ENCODE assay signal across 26 cellular contexts in genomic region chr11:2002807-2003206, GRCh38. TPM values are rescaled to one million over a fixed set of nuclear protein-coding genes. Genes with fewer than 3 reads are reported as not detected.
A peak's percentile ranks its signal among the peaks of the same experiment; 100 is the strongest.
DNase-seq lines count a peak whose midpoint lies in the region; ATAC-seq, FAIRE-seq and TF ChIP-seq lines count a peak whose summit lies in the region.
"Had no signal": no experiment of that assay in that cellular context is flagged by ENCODE, and none has a peak within 500 bp of the region (broad histone marks: within the 10 kb centered on the region; RNA-seq: fewer than 3 reads in every experiment).

No MANE protein-coding gene starts in this region.

- WGBS in A549 (ENCODE audit: missing lambda C conversion rate) = no CpG with 5 or more reads among the region's 19 CpGs

- POLR2A ChIA-PET in A549 (lab: Yijun Ruan, JAX) = no interaction called here
- POLR2A ChIA-PET in CD4-positive, alpha-beta T cell (lab: Charles Lee) = interaction anchor here (1.0 kb wide), 1 partner anchor 350 kb away, joined by 4 read pairs; no protein-coding TSS in a partner anchor

- no peaks in the 10 kb centered on the region for H3K36me3 ChIP-seq in mucosa of descending colon (ENCODE audit: low read depth)
- H3K36me3 ChIP-seq: esophagus squamous epithelium, neural progenitor cell, Peyer's patch, prostate gland had no signal

- no peak for TF ChIP-seq CTCF in A549 (IDR thresholded peaks at IDR 0.05)
- no peak for TF ChIP-seq CTCF in CD4-positive, alpha-beta T cell (IDR thresholded peaks at IDR 0.05)
- TF ChIP-seq CTCF in mucosa of descending colon (IDR thresholded peaks at IDR 0.05) = no peak

- TF ChIP-seq RAD21 in A549 (conservative IDR thresholded peaks at IDR 0.05 in 1 of 2, IDR thresholded peaks at IDR 0.05 in 1 of 2) = no peak

- H3K4me1 ChIP-seq in A549 (no peaks in the 10 kb centered on the region), mucosa of descending colon (ENCODE audit: low read depth) (no peaks in the 10 kb centered on the region)
- H3K4me1 ChIP-seq: esophagus squamous epithelium, neural progenitor cell, Peyer's patch, prostate gland had no signal

- no peaks in the 10 kb centered on the region for H3K27me3 Mint-ChIP-seq in CD4-positive, alpha-beta T cell
- no peaks in the 10 kb centered on the region for H3K27me3 Mint-ChIP-seq in activated T-helper 17 cell treated with anti-CD3 and anti-CD28 coated beads, Interleukin-2, amount 50 U/mL, for 72 hours
- H3K27me3 Mint-ChIP-seq: type B pancreatic cell had no signal

- H3K4me3 Mint-ChIP-seq in CD4-positive, alpha-beta T cell = no peak overlapping the region
- no peak overlapping the region for H3K4me3 Mint-ChIP-seq in activated T-helper 17 cell treated with anti-CD3 and anti-CD28 coated beads, Interleukin-2, amount 50 U/mL, for 72 hours
- H3K4me3 Mint-ChIP-seq: mesothelial cell of epicardium, neural progenitor cell, type B pancreatic cell had no signal

- peak; percentile 49 to 72; a peak in 4 of 6 replicates for ATAC-seq in A549
- ATAC-seq in CD4-positive, alpha-beta T cell (ENCODE audit: poor library complexity) = peak; percentile 60
- peak; percentile 71 for ATAC-seq in activated T-helper 17 cell treated with anti-CD3 and anti-CD28 coated beads, Interleukin-2, amount 50 U/mL, for 72 hours (replicated peaks)
- ATAC-seq in mucosa of descending colon = peak; percentile 70
- no peak for ATAC-seq in HG03196 (IDR thresholded peaks at IDR 0.05; ENCODE audit: unreplicated experiment)

- CTCF ChIA-PET in A549 (lab: Yijun Ruan, JAX) = interaction anchor here (0.7 to 4.8 kb wide), 19 partner anchors 14 to 363 kb away, joined by 3 to 57 read pairs (median 7); partner anchors contain the start of gene SYT8
- CTCF ChIA-PET in CD4-positive, alpha-beta T cell (lab: Charles Lee) = interaction anchor here (1.0 to 3.2 kb wide), 7 partner anchors 120 to 363 kb away, joined by 3 to 20 read pairs (median 3); no protein-coding TSS in a partner anchor

- H3K36me3 Mint-ChIP-seq in CD4-positive, alpha-beta T cell (ENCODE audit: low read depth) = no peaks in the 10 kb centered on the region
- no peaks in the 10 kb centered on the region for H3K36me3 Mint-ChIP-seq in activated T-helper 17 cell treated with anti-CD3 and anti-CD28 coated beads, Interleukin-2, amount 50 U/mL, for 72 hours (ENCODE audit: low read depth)
- H3K36me3 Mint-ChIP-seq: mesothelial cell of epicardium, neural progenitor cell, type B pancreatic cell had no signal

- FAIRE-seq in A549 (lab: Jason Lieb, UNC) = no peak
- FAIRE-seq: kidney, small intestine had no signal

- DNase-seq in A549 (ENCODE audit: low read depth in 1 of 2, low spot score in 1 of 2) (no peak), mucosa of descending colon (no peak), amygdala (lab: John Stamatoyannopoulos, UW) (no peak), NCI-H2081 (lab: John Stamatoyannopoulos, UW) (no peak), putamen (ENCODE audit: low spot score) (no peak)
- no peak for DNase-seq in CD4-positive, alpha-beta T cell
- DNase-seq: activated gamma-delta T cell; cerebellar nuclear complex; COR-L47; DMS79 treated with DMSO at 0.1 percent for 48 hours; effector CD8-positive, alpha-beta T cell; esophagus squamous epithelium; H7; kidney; NCI-H1092 treated with DMSO at 0.1 percent for 48 hours; NCI-H2081 treated with DMSO at 0.1 percent for 48 hours; Peyer's patch; small intestine; stimulated activated CD4-positive, alpha-beta T cell treated with anti-CD3 and anti-CD28 coated beads, Interleukin-2, amount 100 ng/mL, for 48 hours had no signal

- H3K4me3 ChIP-seq in A549 (no peak overlapping the region), mucosa of descending colon (no peak overlapping the region)
- H3K4me3 ChIP-seq: esophagus squamous epithelium, neural progenitor cell, Peyer's patch, prostate gland, SK-N-MC had no signal

- H3K4me1 Mint-ChIP-seq in CD4-positive, alpha-beta T cell (ENCODE audit: low read depth) = no peaks in the 10 kb centered on the region
- no peaks in the 10 kb centered on the region for H3K4me1 Mint-ChIP-seq in activated T-helper 17 cell treated with anti-CD3 and anti-CD28 coated beads, Interleukin-2, amount 50 U/mL, for 72 hours
- H3K4me1 Mint-ChIP-seq: mesothelial cell of epicardium, neural progenitor cell had no signal

- TF ChIP-seq POLR2A in A549 (IDR thresholded peaks at IDR 0.05; ENCODE audit: low read length) = no peak

- intact Hi-C loops in CD4-positive, alpha-beta T cell (cut with DNase I, micrococcal nuclease) = no loop called here
- intact Hi-C loops in mucosa of descending colon (cut with DNase I, micrococcal nuclease) = no loop called here

- no peak for TF ChIP-seq EP300 in A549 (IDR thresholded peaks at IDR 0.05)

- H3K27ac Mint-ChIP-seq in CD4-positive, alpha-beta T cell = no peak overlapping the region
- H3K27ac Mint-ChIP-seq in activated T-helper 17 cell treated with anti-CD3 and anti-CD28 coated beads, Interleukin-2, amount 50 U/mL, for 72 hours = no peak overlapping the region
- H3K27ac Mint-ChIP-seq: mesothelial cell of epicardium, neural progenitor cell, type B pancreatic cell had no signal

- no peaks in the 10 kb centered on the region for H3K9me3 Mint-ChIP-seq in CD4-positive, alpha-beta T cell
- H3K9me3 Mint-ChIP-seq in activated T-helper 17 cell treated with anti-CD3 and anti-CD28 coated beads, Interleukin-2, amount 50 U/mL, for 72 hours = no peaks in the 10 kb centered on the region
- H3K9me3 Mint-ChIP-seq: mesothelial cell of epicardium, neural progenitor cell, type B pancreatic cell had no signal

- H3K9me3 ChIP-seq in A549 (no peaks in the 10 kb centered on the region), mucosa of descending colon (no peaks in the 10 kb centered on the region)
- H3K9me3 ChIP-seq in CD4-positive, alpha-beta T cell (ENCODE audit: control insufficient read depth, low read length) = no peaks in the 10 kb centered on the region
- H3K9me3 ChIP-seq: esophagus squamous epithelium, Peyer's patch, prostate gland had no signal

- H3K27ac ChIP-seq in A549 = no peak overlapping the region
- H3K27ac ChIP-seq in CD4-positive, alpha-beta T cell (ENCODE audit: low read depth, low read length) = no peak overlapping the region
- H3K27ac ChIP-seq: esophagus squamous epithelium, neural progenitor cell, Peyer's patch, prostate gland, SK-N-MC had no signal

- no peak overlapping the region for H3K4me2 ChIP-seq in A549
- H3K4me2 ChIP-seq: neural progenitor cell had no signal

- no peaks in the 10 kb centered on the region for H3K27me3 ChIP-seq in CD4-positive, alpha-beta T cell (ENCODE audit: control insufficient read depth, insufficient read depth, low read length)
- H3K27me3 ChIP-seq: esophagus squamous epithelium, neural progenitor cell, Peyer's patch had no signal

TF ChIP-seq in A549, 52 proteins besides CTCF, POLR2A, EP300 and RAD21 (continues in another document):
- TF ChIP-seq HEYL (CRISPR knock-in tag; IDR thresholded peaks at IDR 0.05) (no peak), MAZ (IDR thresholded peaks at IDR 0.05; ENCODE audit: borderline replicate concordance, low read depth, low read length) (no peak), BHLHE40 (IDR thresholded peaks at IDR 0.05; ENCODE audit: low read depth, low read length) (no peak), GATA3 (IDR thresholded peaks at IDR 0.05; ENCODE audit: borderline replicate concordance) (no peak), EHF (CRISPR knock-in tag; IDR thresholded peaks at IDR 0.05) (no peak), JUN (IDR thresholded peaks at IDR 0.05) (no peak), ATOH8 (CRISPR knock-in tag; IDR thresholded peaks at IDR 0.05; ENCODE audit: low read depth) (no peak), ZC3H11A (IDR thresholded peaks at IDR 0.05) (no peak), EHMT2 (IDR thresholded peaks at IDR 0.05; ENCODE audit: low read depth) (no peak), HDAC2 (IDR thresholded peaks at IDR 0.05) (no peak)
- TF ChIP-seq, protein P1, sequence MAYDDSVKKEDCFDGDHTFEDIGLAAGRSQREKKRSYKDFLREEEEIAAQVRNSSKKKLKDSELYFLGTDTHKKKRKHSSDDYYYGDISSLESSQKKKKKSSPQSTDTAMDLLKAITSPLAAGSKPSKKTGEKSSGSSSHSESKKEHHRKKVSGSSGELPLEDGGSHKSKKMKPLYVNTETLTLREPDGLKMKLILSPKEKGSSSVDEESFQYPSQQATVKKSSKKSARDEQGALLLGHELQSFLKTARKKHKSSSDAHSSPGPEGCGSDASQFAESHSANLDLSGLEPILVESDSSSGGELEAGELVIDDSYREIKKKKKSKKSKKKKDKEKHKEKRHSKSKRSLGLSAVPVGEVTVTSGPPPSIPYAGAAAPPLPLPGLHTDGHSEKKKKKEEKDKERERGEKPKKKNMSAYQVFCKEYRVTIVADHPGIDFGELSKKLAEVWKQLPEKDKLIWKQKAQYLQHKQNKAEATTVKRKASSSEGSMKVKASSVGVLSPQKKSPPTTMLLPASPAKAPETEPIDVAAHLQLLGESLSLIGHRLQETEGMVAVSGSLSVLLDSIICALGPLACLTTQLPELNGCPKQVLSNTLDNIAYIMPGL (CRISPR knock-in tag; IDR thresholded peaks at IDR 0.05; ENCODE audit: borderline replicate concordance) = no peak

RNA-seq across cellular contexts. Expression of gene H19, which starts 5.2 kb away (rescaled TPM):
- 37.1 and 49.1 TPM in 2 replicates for polyA plus RNA-seq in A549 (2011; rRNA removed)
- polyA plus RNA-seq in A549 (2012; cell fraction: cytosol; rRNA removed) = 42.8 and 50.1 TPM in 2 replicates
- 23.7 and 26.0 TPM in 2 replicates for polyA plus RNA-seq in A549 (2012; cell fraction: nucleus; rRNA removed)
- polyA plus RNA-seq in A549 (2017; fragmentation: RNase III; extraction: RNeasy Plus Mini Kit Qiagen cat#74134 plus additional on column Dnase treatment) = 16.6 to 22.5 TPM (median 19.2 TPM) in 3 replicates
- polyA minus RNA-seq in A549 (2011; rRNA and poly(A)+ RNA removed) = 53.9 and 62.8 TPM in 2 replicates
- not detected for total RNA-seq in CD4-positive, alpha-beta T cell
- not detected for total RNA-seq in activated T-helper 17 cell treated with anti-CD3 and anti-CD28 coated beads, Interleukin-2, amount 50 U/mL, for 72 hours
- total RNA-seq in mucosa of descending colon = 10 to 100 TPM in 2 of 3 donors, 1 to 10 TPM in 1; 5.8 to 59.3 (median 13.5) TPM

RNA-seq across cellular contexts. Expression of gene MRPL23, which starts 55.7 kb away (rescaled TPM):
- polyA plus RNA-seq in A549 (2011; rRNA removed) = 60.0 and 77.7 TPM in 2 replicates
- 301 and 333 TPM in 2 replicates for polyA plus RNA-seq in A549 (2012; cell fraction: cytosol; rRNA removed)
- polyA plus RNA-seq in A549 (2012; cell fraction: nucleus; rRNA removed) = 233 and 242 TPM in 2 replicates
- 151 to 160 TPM (median 160 TPM) in 3 replicates for polyA plus RNA-seq in A549 (2017; fragmentation: RNase III; extraction: RNeasy Plus Mini Kit Qiagen cat#74134 plus additional on column Dnase treatment)
- 64.6 and 69.0 TPM in 2 replicates for polyA minus RNA-seq in A549 (2011; rRNA and poly(A)+ RNA removed)
- total RNA-seq in CD4-positive, alpha-beta T cell = 10 to 100 TPM; 31.1 to 38.3 TPM
- 100 to 1,000 TPM in 1 of 2 donors, 10 to 100 TPM in 1; 84.4 to 119 TPM for total RNA-seq in activated T-helper 17 cell treated with anti-CD3 and anti-CD28 coated beads, Interleukin-2, amount 50 U/mL, for 72 hours
- 100 to 1,000 TPM in 1 of 3 donors, 10 to 100 TPM in 2; 42.5 to 105 (median 56.1) TPM for total RNA-seq in mucosa of descending colon

Comparison
In these comparisons a context has a peak if more than half of its experiments do, and no peak if none do; other contexts are left out.
1. RNA of gene H19, which starts 5.2 kb away (total RNA-seq): 5.8 to 59.3 TPM in mucosa of descending colon; not detected in activated T-helper 17 cell treated with anti-CD3 and anti-CD28 coated beads, Interleukin-2, amount 50 U/mL, for 72 hours and not detected in CD4-positive, alpha-beta T cell; every median in the first group is over 4 times any median in the second.